In genomic region chr18:35038881-35039491, GRCh38 we compare ENCODE assay signal across 9 cellular contexts. TPM values are rescaled to one million over a fixed set of nuclear protein-coding genes. Genes with fewer than 3 reads are reported as not detected.
DNase-seq lines count a peak whose midpoint lies in the region; ATAC-seq and TF ChIP-seq lines count a peak whose summit lies in the region.
"Had no signal": no experiment of that assay in that cellular context is flagged by ENCODE, and none has a peak within 500 bp of the region (broad histone marks: within the 10 kb centered on the region; RNA-seq: fewer than 3 reads in every experiment).

No MANE protein-coding gene starts in this region.

- TF ChIP-seq POLR2A in testis (IDR thresholded peaks at IDR 0.05), result no peak

- ATAC-seq in GM18873 (IDR thresholded peaks at IDR 0.05; ENCODE audit: low FRiP score, unreplicated experiment), result peak; percentile 38
- ATAC-seq in HG02981 (IDR thresholded peaks at IDR 0.05; ENCODE audit: unreplicated experiment), result peak; percentile 46
- peak in 2 of 4 donors; percentile 27 to 28 for ATAC-seq in psoas muscle

- H3K36me3 ChIP-seq in psoas muscle (ENCODE audit: insufficient read depth in 1 of 2, low read depth in 1 of 2), result no peaks in the 10 kb centered on the region
- H3K36me3 ChIP-seq in testis (ENCODE audit: low read depth, missing control alignments), result no peaks in the 10 kb centered on the region

- intact Hi-C loops in psoas muscle (cut with DNase I) (no loop called here), testis (cut with DNase I; ENCODE audit: low total_unique reads) (no loop called here)

- H3K27me3 ChIP-seq in psoas muscle (ENCODE audit: insufficient read depth in 3 of 3, low read length in 2 of 3), result no peaks in the 10 kb centered on the region
- H3K27me3 ChIP-seq in testis, result no peaks in the 10 kb centered on the region

- TF ChIP-seq CTCF in psoas muscle (IDR thresholded peaks at IDR 0.05) (no peak), testis (IDR thresholded peaks at IDR 0.05) (no peak)

- peaks cover 58% of the 10 kb centered on the region for H3K4me1 ChIP-seq in psoas muscle
- peaks cover 21% of the 10 kb centered on the region for H3K4me1 ChIP-seq in testis

- no peak overlapping the region for H3K4me3 ChIP-seq in psoas muscle
- no peak overlapping the region for H3K4me3 ChIP-seq in testis

- H3K9me3 ChIP-seq in psoas muscle (no peaks in the 10 kb centered on the region), testis (no peaks in the 10 kb centered on the region)

- peak overlapping the region; percentile 84 for H3K27ac ChIP-seq in psoas muscle
- no peak overlapping the region for H3K27ac ChIP-seq in testis

- DNase-seq in SIG-M5 (lab: John Stamatoyannopoulos, UW) (peak; percentile 66), psoas muscle (peak in 1 of 2 donors; percentile 44), hepatic stellate cell (ENCODE audit: low spot score) (no peak), testis (no peak), NCI-H748 (lab: John Stamatoyannopoulos, UW; ENCODE audit: unreplicated experiment) (no peak)
- DNase-seq in effector CD4-positive, alpha-beta T cell, result no peak
- DNase-seq: NCI-H1930 had no signal

- WGBS in psoas muscle, 3 donors, result 44 to 80% (median 51%) methylated on average over 2 of the region's 2 CpGs
- WGBS in testis, 2 donors, result 85 to 96% methylated on average over 2 of the region's 2 CpGs

RNA-seq across cellular contexts. Expression of gene MAPRE2, which starts 2.2 kb away (rescaled TPM):
- 10 to 100 TPM; 48.0 to 83.4 (median 72.5) TPM for total RNA-seq in psoas muscle
- polyA plus RNA-seq in psoas muscle, result 10 to 100 TPM in 2 of 3 donors, 1 to 10 TPM in 1; 3.3 to 57.3 (median 13.7) TPM
- total RNA-seq in testis, result 10 to 100 TPM; 15.2 to 17.2 TPM
- 14.8 TPM for polyA plus RNA-seq in testis (ENCODE audit: insufficient read depth, low read depth, low replicate concordance)
